Comparison of ENCODE assay signal across 21 cellular contexts in the genomic region with DNA sequence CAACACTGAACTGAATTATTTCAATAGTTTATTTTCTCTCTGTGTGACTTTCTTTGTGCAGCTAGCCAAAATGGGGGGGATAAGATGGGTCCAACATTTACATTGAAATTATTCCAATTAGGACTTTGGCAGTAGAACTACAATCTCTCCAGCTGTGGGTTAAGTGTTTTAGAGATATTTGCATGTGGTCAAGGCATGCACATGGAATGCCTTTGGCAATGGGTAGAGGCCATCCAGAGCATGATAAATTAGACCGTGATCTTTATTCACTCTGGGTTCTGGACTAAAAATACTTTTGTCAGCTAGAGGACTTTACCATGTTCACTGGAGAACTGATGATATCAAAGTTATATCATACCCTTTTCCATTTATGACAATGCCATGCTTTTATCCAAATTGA.
DNase-seq lines count a peak whose midpoint lies in the region; ATAC-seq and TF ChIP-seq lines count a peak whose summit lies in the region.
"Had no signal": no experiment of that assay in that cellular context is flagged by ENCODE, and none has a peak within 500 bp of the region (broad histone marks: within the 10 kb centered on the region; RNA-seq: fewer than 3 reads in every experiment).

No MANE protein-coding gene starts in this region.

- H3K4me3 ChIP-seq in astrocyte of the cerebellum (ENCODE audit: low read depth, low read length) (no peak overlapping the region), right cardiac atrium (ENCODE audit: low read length) (no peak overlapping the region)
- H3K4me3 ChIP-seq: coronary artery, esophagus squamous epithelium, left lung, mucosa of descending colon, testis had no signal

- peak; percentile 35 to 71 for ATAC-seq in right cardiac atrium
- ATAC-seq: left lung; mucosa of descending colon; stimulated activated memory B cell treated with anti-CD40 and anti-IgM and Interleukin-4, amounts not matched to agents 10 μg/mL and 1 μg/mL and 100 μg/mL, for 72 hours had no signal

- intact Hi-C loops in right cardiac atrium (cut with DNase I), result no loop called here

- H3K9me3 ChIP-seq in right cardiac atrium (ENCODE audit: control insufficient read depth, low read length), result no peaks in the 10 kb centered on the region
- H3K9me3 ChIP-seq: esophagus squamous epithelium, left lung, mucosa of descending colon, testis had no signal

- DNase-seq in EH (ENCODE audit: low read depth) (peak; percentile 4), NCI-H526 (lab: John Stamatoyannopoulos, UW) (peak; percentile 34 to 67), astrocyte of the cerebellum (ENCODE audit: low read depth) (peak; percentile 75), right cardiac atrium (no peak), SIG-M5 (lab: John Stamatoyannopoulos, UW) (no peak), NCI-H1436 treated with DMSO at 0.1 percent for 48 hours (lab: John Stamatoyannopoulos, UW) (no peak), NAMALWA (ENCODE audit: low spot score) (no peak), NOMO-1 (lab: John Stamatoyannopoulos, UW; ENCODE audit: unreplicated experiment in 2 of 2) (no peak)
- DNase-seq: activated CD8-positive, alpha-beta memory T cell treated with anti-CD3 and anti-CD28 coated beads, Interleukin-2, amount 50 U/mL, for 48 hours; DMS 273 treated with DMSO at 0.1 percent for 48 hours; esophagus squamous epithelium; H7; left lung; mucosa of descending colon; NCI-H187; NK-92 treated with Interleukin-12 subunit alpha and Interleukin-12 subunit beta, amount 100 ng/mL, for 24 hours; posterior cingulate gyrus; testis; WERI-Rb-1 had no signal

- no peak for TF ChIP-seq CTCF in astrocyte of the cerebellum (IDR thresholded peaks at IDR 0.05; ENCODE audit: low read depth, low read length, missing control alignments)

- in situ Hi-C loops in astrocyte of the cerebellum (cut with HindIII; ENCODE audit: low sequenced_read_pairs), result no loop called here

- H3K27me3 ChIP-seq in right cardiac atrium (ENCODE audit: control insufficient read depth, insufficient read depth), result no peaks in the 10 kb centered on the region
- H3K27me3 ChIP-seq: esophagus squamous epithelium, left lung, testis had no signal

- WGBS in right cardiac atrium, result 42% methylated on average over 1 of the region's 1 CpG

- no peak overlapping the region for H3K27ac ChIP-seq in right cardiac atrium (ENCODE audit: low read length)
- H3K27ac ChIP-seq: coronary artery, esophagus squamous epithelium, left lung, testis, WERI-Rb-1 had no signal

- H3K4me1 ChIP-seq in right cardiac atrium (ENCODE audit: control insufficient read depth, insufficient read depth, low read length), result no peaks in the 10 kb centered on the region
- H3K4me1 ChIP-seq: esophagus squamous epithelium, left lung, testis had no signal

Comparison
In these comparisons a context has a peak if more than half of its experiments do, and no peak if none do; other contexts are left out.
1. DNase-seq: peak in EH (single experiment), NCI-H526 (2 of 2) and astrocyte of the cerebellum (single experiment); none in right cardiac atrium (0 of 3), SIG-M5 (single experiment), NCI-H1436 treated with DMSO at 0.1 percent for 48 hours (single experiment), NAMALWA (single experiment) and NOMO-1 (0 of 2).